5 cellular contexts compared by ENCODE assay signal in genomic region chr15:40581796-40582195, GRCh38. TPM values are rescaled to one million over a fixed set of nuclear protein-coding genes. Genes with fewer than 3 reads are reported as not detected.
DNase-seq lines count a peak whose midpoint lies in the region; ATAC-seq, FAIRE-seq and TF ChIP-seq lines count a peak whose summit lies in the region.
"Not testable (repeated sequence)": the region's sequence is repeated elsewhere in the genome, so short reads cannot be mapped to it uniquely, and the experiment has no call there.

No MANE protein-coding gene starts in this region.

- CTCF ChIA-PET in activated CD8-positive, alpha-beta T cell treated with anti-CD3 and anti-CD28 coated beads for 36 hours (lab: Charles Lee) = interaction anchor here (0.8 kb wide), 1 partner anchor 17 kb away, joined by 3 read pairs; the partner anchor contains the start of gene CCDC32
- CTCF ChIA-PET in H1 (lab: Charles Lee; ENCODE audit: partially characterized antibody) = interaction anchor here (1.4 to 2.7 kb wide), 2 partner anchors 9 to 17 kb away, joined by 5 to 13 read pairs; partner anchors contain the start of gene CCDC32

- POLR2A ChIA-PET in activated CD8-positive, alpha-beta T cell treated with anti-CD3 and anti-CD28 coated beads for 36 hours (lab: Charles Lee) = not testable (repeated sequence)
- POLR2A ChIA-PET in H1 (lab: Charles Lee; ENCODE audit: partially characterized antibody) = interaction anchor here (0.8 kb wide), 1 partner anchor 12 kb away, joined by 3 read pairs; no protein-coding TSS in a partner anchor

- H4K8ac ChIP-seq in H1 (ENCODE audit: extremely low read depth, insufficient read depth, low read length) = not testable (repeated sequence)

- H3K4me1 ChIP-seq in H1 (replicated peaks in 1 of 4; ENCODE audit: control insufficient read depth in 3 of 4, insufficient read depth in 4 of 4, low read length in 3 of 4); right lobe of liver: not testable (repeated sequence)

- not testable (repeated sequence) for H2BK12ac ChIP-seq in H1 (ENCODE audit: low read depth, low read length)

- DNase-seq in DMS53 (lab: John Stamatoyannopoulos, UW) = peak; percentile 7
- DNase-seq in NAMALWA (ENCODE audit: low spot score) = peak; percentile 28
- not testable (repeated sequence) for DNase-seq in activated CD8-positive, alpha-beta T cell treated with anti-CD3 and anti-CD28 coated beads for 36 hours; H1 (ENCODE audit: low read depth in 1 of 2, low spot score in 2 of 2); right lobe of liver

- not testable (repeated sequence) for H3K4me3 ChIP-seq in H1 (ENCODE audit: extremely low read depth in 1 of 4, insufficient read depth in 2 of 4, low read depth in 3 of 4, low read length in 4 of 4); right lobe of liver

- not testable (repeated sequence) for H2BK15ac ChIP-seq in H1 (ENCODE audit: low read length)

- H3K79me1 ChIP-seq in H1 (ENCODE audit: low read depth, low read length) = not testable (repeated sequence)

- intact Hi-C loops in activated CD8-positive, alpha-beta T cell treated with anti-CD3 and anti-CD28 coated beads for 36 hours (cut with micrococcal nuclease); right lobe of liver (cut with DNase I): not testable (repeated sequence)

- not testable (repeated sequence) for H3K4me2 ChIP-seq in H1 (ENCODE audit: insufficient read depth in 1 of 2, low read depth in 2 of 2, low read length in 2 of 2)

- not testable (repeated sequence) for H3K14ac ChIP-seq in H1 (ENCODE audit: insufficient read length)

- H2BK120ac ChIP-seq in H1 (replicated peaks; ENCODE audit: low read depth, low read length) = not testable (repeated sequence)

- not testable (repeated sequence) for H3K23me2 ChIP-seq in H1 (ENCODE audit: low read depth, low read length)

- not testable (repeated sequence) for H3K27ac ChIP-seq in H1 (ENCODE audit: low read depth, low read length)
- H3K27ac ChIP-seq in right lobe of liver = peak overlapping the region in 2 of 3 donors; percentile 76 to 82

- not testable (repeated sequence) for H3K4me3 Mint-ChIP-seq in activated CD8-positive, alpha-beta T cell treated with anti-CD3 and anti-CD28 coated beads for 36 hours

- not testable (repeated sequence) for H3K79me2 ChIP-seq in H1 (ENCODE audit: control insufficient read depth in 1 of 2, insufficient read depth in 2 of 2, low read length in 2 of 2)

- not testable (repeated sequence) for TF ChIP-seq POLR2A in H1 (IDR thresholded peaks at IDR 0.05; ENCODE audit: control extremely low read depth in 1 of 2, low read depth in 2 of 2, low read length in 2 of 2); right lobe of liver (IDR thresholded peaks at IDR 0.05)

- not testable (repeated sequence) for H3K4ac ChIP-seq in H1 (replicated peaks; ENCODE audit: insufficient read length, low read depth, low read length)

- not testable (repeated sequence) for H2AK5ac ChIP-seq in H1 (ENCODE audit: low read depth, low read length)

- H3K9ac ChIP-seq in H1 (replicated peaks in 1 of 4; ENCODE audit: extremely low read depth in 1 of 4, low read depth in 3 of 4, low read length in 3 of 4) = not testable (repeated sequence)

- H3K23ac ChIP-seq in H1 (ENCODE audit: insufficient read length) = not testable (repeated sequence)

- H3K36me3 ChIP-seq in H1 (ENCODE audit: control insufficient read depth in 2 of 4, insufficient read depth in 4 of 4, low read length in 3 of 4); right lobe of liver: not testable (repeated sequence)

- H3K56ac ChIP-seq in H1 (replicated peaks; ENCODE audit: insufficient read length, low read depth, low read length) = not testable (repeated sequence)

- not testable (repeated sequence) for H3K27me3 ChIP-seq in H1 (replicated peaks in 1 of 4; ENCODE audit: control insufficient read depth in 3 of 4, extremely low read depth in 1 of 4, insufficient read depth in 3 of 4, low read length in 3 of 4); right lobe of liver

- not testable (repeated sequence) for TF ChIP-seq CTCF in activated CD8-positive, alpha-beta T cell treated with anti-CD3 and anti-CD28 coated beads for 36 hours (IDR thresholded peaks at IDR 0.05); H1 (IDR thresholded peaks at IDR 0.05; ENCODE audit: control extremely low read depth in 1 of 3, insufficient read depth in 1 of 3, low read depth in 1 of 3, low read length in 3 of 3); right lobe of liver (IDR thresholded peaks at IDR 0.05)

- not testable (repeated sequence) for TF ChIP-seq EP300 in H1 (IDR thresholded peaks at IDR 0.05; ENCODE audit: borderline replicate concordance in 1 of 2, low read depth in 2 of 2, low read length in 2 of 2)

- H2AFZ ChIP-seq in H1 (ENCODE audit: low read length) = not testable (repeated sequence)

- not testable (repeated sequence) for H3K9me3 Mint-ChIP-seq in activated CD8-positive, alpha-beta T cell treated with anti-CD3 and anti-CD28 coated beads for 36 hours

- H3K27me3 Mint-ChIP-seq in activated CD8-positive, alpha-beta T cell treated with anti-CD3 and anti-CD28 coated beads for 36 hours = not testable (repeated sequence)

- not testable (repeated sequence) for H3K4me1 Mint-ChIP-seq in activated CD8-positive, alpha-beta T cell treated with anti-CD3 and anti-CD28 coated beads for 36 hours (ENCODE audit: low read depth)

- 66% methylated on average over 2 of the region's 2 CpGs; no CpG with 5 or more reads in 1 of the 2 experiments for WGBS in H1 (ENCODE audit: extremely low coverage in 1 of 2, insufficient coverage in 1 of 2, insufficient read length in 1 of 2, insufficient replicate concordance in 2 of 2, low coverage in 1 of 2, low lambda C conversion rate in 2 of 2, missing lambda C conversion rate in 1 of 2), 2 experiments
- WGBS in right lobe of liver (ENCODE audit: insufficient coverage, low coverage, low lambda C conversion rate, missing lambda C conversion rate) = no CpG with 5 or more reads among the region's 2 CpGs

- H4K20me1 ChIP-seq in H1 (replicated peaks in 1 of 2; ENCODE audit: control insufficient read depth in 1 of 2, insufficient read depth in 2 of 2, low read length in 2 of 2) = not testable (repeated sequence)

- H2BK20ac ChIP-seq in H1 (ENCODE audit: low read length) = not testable (repeated sequence)

- H3K27ac Mint-ChIP-seq in activated CD8-positive, alpha-beta T cell treated with anti-CD3 and anti-CD28 coated beads for 36 hours = not testable (repeated sequence)

- not testable (repeated sequence) for H2BK5ac ChIP-seq in H1 (ENCODE audit: low read depth, low read length)

- H4K91ac ChIP-seq in H1 (replicated peaks; ENCODE audit: insufficient read length, low read length) = not testable (repeated sequence)

- not testable (repeated sequence) for H3K36me3 Mint-ChIP-seq in activated CD8-positive, alpha-beta T cell treated with anti-CD3 and anti-CD28 coated beads for 36 hours (ENCODE audit: low read depth)

- H3K18ac ChIP-seq in H1 (ENCODE audit: extremely low read depth, low read length) = not testable (repeated sequence)

- peak; percentile 27 for ATAC-seq in activated CD8-positive, alpha-beta T cell treated with anti-CD3 and anti-CD28 coated beads for 36 hours
- ATAC-seq in right lobe of liver = not testable (repeated sequence)

- H4K5ac ChIP-seq in H1 (ENCODE audit: insufficient read length, low read depth, low read length) = not testable (repeated sequence)

- H3K9me3 ChIP-seq in H1 (ENCODE audit: insufficient read depth in 2 of 2, low read depth in 1 of 2, low read length in 1 of 2); right lobe of liver: not testable (repeated sequence)

- FAIRE-seq in H1 (lab: Jason Lieb, UNC) = not testable (repeated sequence)

- TF ChIP-seq RAD21 in H1 (IDR thresholded peaks at IDR 0.05 in 1 of 2, conservative IDR thresholded peaks at IDR 0.05 in 1 of 2; ENCODE audit: low read depth in 2 of 2, low read length in 2 of 2) = not testable (repeated sequence)

RNA-seq across cellular contexts. Expression of gene KNL1, which starts 12.3 kb away (rescaled TPM):
- 10 to 100 TPM; 20.9 to 22.8 TPM for total RNA-seq in activated CD8-positive, alpha-beta T cell treated with anti-CD3 and anti-CD28 coated beads for 36 hours
- 22.3 and 22.5 TPM in 2 replicates for total RNA-seq in H1 (2021; fragmentation: NEBNext Ultra II Directional; extraction: Animal tissue kit (Norgen Biotek cat#: 25700))
- polyA plus RNA-seq in H1 (2011; rRNA removed) = 2.7 and 4.4 TPM in 2 replicates
- polyA plus RNA-seq in H1 (2011; cell fraction: cytosol; rRNA removed) = 5.3 TPM
- 2.5 TPM for polyA plus RNA-seq in H1 (2011; cell fraction: nucleus; rRNA removed)
- polyA plus RNA-seq in H1 (2012, experiment 1 of 2) = 4.3 to 8.7 TPM (median 5.6 TPM) in 4 replicates
- polyA plus RNA-seq in H1 (2012, experiment 2 of 2) = 1.1 TPM
- polyA plus RNA-seq in H1 (2013, experiment 1 of 2) = 11.3 TPM
- 9.8 TPM for polyA plus RNA-seq in H1 (2013, experiment 2 of 2)
- 12.1 and 20.2 TPM in 2 replicates for polyA minus RNA-seq in H1 (2011; rRNA and poly(A)+ RNA removed)
- polyA minus RNA-seq in H1 (2011; cell fraction: cytosol; rRNA and poly(A)+ RNA removed) = 10.6 TPM
- 22.0 TPM for polyA minus RNA-seq in H1 (2011; cell fraction: nucleus; rRNA and poly(A)+ RNA removed)
- 1 to 10 TPM; 1.6 to 9.6 (median 3.6) TPM for total RNA-seq in right lobe of liver

RNA-seq across cellular contexts. Expression of gene RPUSD2, which starts 12.7 kb away (rescaled TPM):
- 10 to 100 TPM; 17.2 to 19.0 TPM for total RNA-seq in activated CD8-positive, alpha-beta T cell treated with anti-CD3 and anti-CD28 coated beads for 36 hours
- 25.1 and 28.5 TPM in 2 replicates for total RNA-seq in H1 (2021; fragmentation: NEBNext Ultra II Directional; extraction: Animal tissue kit (Norgen Biotek cat#: 25700))
- polyA plus RNA-seq in H1 (2011; rRNA removed) = 14.5 and 19.9 TPM in 2 replicates
- 21.3 TPM for polyA plus RNA-seq in H1 (2011; cell fraction: cytosol; rRNA removed)
- 19.8 TPM for polyA plus RNA-seq in H1 (2011; cell fraction: nucleus; rRNA removed)
- 13.9 to 24.2 TPM (median 21.4 TPM) in 4 replicates for polyA plus RNA-seq in H1 (2012, experiment 1 of 2)
- polyA plus RNA-seq in H1 (2012, experiment 2 of 2) = 15.9 TPM
- polyA plus RNA-seq in H1 (2013, experiment 1 of 2) = 13.7 TPM
- 13.3 TPM for polyA plus RNA-seq in H1 (2013, experiment 2 of 2)
- polyA minus RNA-seq in H1 (2011; rRNA and poly(A)+ RNA removed) = 27.3 and 29.3 TPM in 2 replicates
- 13.7 TPM for polyA minus RNA-seq in H1 (2011; cell fraction: cytosol; rRNA and poly(A)+ RNA removed)
- polyA minus RNA-seq in H1 (2011; cell fraction: nucleus; rRNA and poly(A)+ RNA removed) = 8.3 TPM
- total RNA-seq in right lobe of liver = 1 to 10 TPM; 4.7 to 7.4 (median 6.1) TPM

RNA-seq across cellular contexts. Expression of gene CCDC32, which starts 17.0 kb away (rescaled TPM):
- total RNA-seq in activated CD8-positive, alpha-beta T cell treated with anti-CD3 and anti-CD28 coated beads for 36 hours = 10 to 100 TPM; 21.3 to 22.0 TPM
- 10.2 and 12.1 TPM in 2 replicates for total RNA-seq in H1 (2021; fragmentation: NEBNext Ultra II Directional; extraction: Animal tissue kit (Norgen Biotek cat#: 25700))
- polyA plus RNA-seq in H1 (2011; rRNA removed) = 2.9 and 8.9 TPM in 2 replicates
- polyA plus RNA-seq in H1 (2011; cell fraction: cytosol; rRNA removed) = 6.4 TPM
- 3.2 TPM for polyA plus RNA-seq in H1 (2011; cell fraction: nucleus; rRNA removed)
- 7.0 to 17.9 TPM (median 11.7 TPM) in 4 replicates for polyA plus RNA-seq in H1 (2012, experiment 1 of 2)
- polyA plus RNA-seq in H1 (2012, experiment 2 of 2) = 9.9 TPM
- polyA plus RNA-seq in H1 (2013, experiment 1 of 2) = 7.2 TPM
- polyA plus RNA-seq in H1 (2013, experiment 2 of 2) = 7.2 TPM
- 14.3 and 25.0 TPM in 2 replicates for polyA minus RNA-seq in H1 (2011; rRNA and poly(A)+ RNA removed)
- polyA minus RNA-seq in H1 (2011; cell fraction: cytosol; rRNA and poly(A)+ RNA removed) = 1.2 TPM
- polyA minus RNA-seq in H1 (2011; cell fraction: nucleus; rRNA and poly(A)+ RNA removed) = 26.8 TPM
- 10 to 100 TPM in 3 of 6 experiments, 1 to 10 TPM in 3; 6.4 to 12.3 (median 9.9) TPM for total RNA-seq in right lobe of liver
